Comparison of ENCODE assay signal across 1 cellular context in genomic region chr11:76207642-76208378, GRCh38.
TF ChIP-seq lines count a peak whose summit lies in the region.

No MANE protein-coding gene starts in this region.

TF ChIP-seq in WTC11, 78 proteins besides CTCF, POLR2A, EP300 and RAD21 (continued from another document):
- peak; percentile 58; the same call in 1 of the 2 replicates for TF ChIP-seq GABPB1 (CRISPR knock-in tag; IDR thresholded peaks at IDR 0.05)
- no peak for TF ChIP-seq ZNF423 (CRISPR knock-in tag; IDR thresholded peaks at IDR 0.05)
- TF ChIP-seq, protein P1, sequence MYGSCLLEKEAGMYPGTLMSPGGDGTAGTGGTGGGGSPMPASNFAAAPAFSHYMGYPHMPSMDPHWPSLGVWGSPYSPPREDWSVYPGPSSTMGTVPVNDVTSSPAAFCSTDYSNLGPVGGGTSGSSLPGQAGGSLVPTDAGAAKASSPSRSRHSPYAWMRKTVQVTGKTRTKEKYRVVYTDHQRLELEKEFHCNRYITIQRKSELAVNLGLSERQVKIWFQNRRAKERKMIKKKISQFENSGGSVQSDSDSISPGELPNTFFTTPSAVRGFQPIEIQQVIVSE (CRISPR knock-in tag; IDR thresholded peaks at IDR 0.05; ENCODE audit: borderline replicate concordance) = no peak
- TF ChIP-seq ZNF232 (CRISPR knock-in tag; IDR thresholded peaks at IDR 0.05) = no peak
- TF ChIP-seq, protein P2, sequence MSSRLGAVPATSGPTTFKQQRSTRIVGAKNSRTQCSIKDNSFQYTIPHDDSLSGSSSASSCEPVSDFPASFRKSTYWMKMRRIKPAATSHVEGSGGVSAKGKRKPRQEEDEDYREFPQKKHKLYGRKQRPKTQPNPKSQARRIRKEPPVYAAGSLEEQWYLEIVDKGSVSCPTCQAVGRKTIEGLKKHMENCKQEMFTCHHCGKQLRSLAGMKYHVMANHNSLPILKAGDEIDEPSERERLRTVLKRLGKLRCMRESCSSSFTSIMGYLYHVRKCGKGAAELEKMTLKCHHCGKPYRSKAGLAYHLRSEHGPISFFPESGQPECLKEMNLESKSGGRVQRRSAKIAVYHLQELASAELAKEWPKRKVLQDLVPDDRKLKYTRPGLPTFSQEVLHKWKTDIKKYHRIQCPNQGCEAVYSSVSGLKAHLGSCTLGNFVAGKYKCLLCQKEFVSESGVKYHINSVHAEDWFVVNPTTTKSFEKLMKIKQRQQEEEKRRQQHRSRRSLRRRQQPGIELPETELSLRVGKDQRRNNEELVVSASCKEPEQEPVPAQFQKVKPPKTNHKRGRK (CRISPR knock-in tag; IDR thresholded peaks at IDR 0.05; ENCODE audit: borderline replicate concordance) = no peak
- TF ChIP-seq, protein P3, sequence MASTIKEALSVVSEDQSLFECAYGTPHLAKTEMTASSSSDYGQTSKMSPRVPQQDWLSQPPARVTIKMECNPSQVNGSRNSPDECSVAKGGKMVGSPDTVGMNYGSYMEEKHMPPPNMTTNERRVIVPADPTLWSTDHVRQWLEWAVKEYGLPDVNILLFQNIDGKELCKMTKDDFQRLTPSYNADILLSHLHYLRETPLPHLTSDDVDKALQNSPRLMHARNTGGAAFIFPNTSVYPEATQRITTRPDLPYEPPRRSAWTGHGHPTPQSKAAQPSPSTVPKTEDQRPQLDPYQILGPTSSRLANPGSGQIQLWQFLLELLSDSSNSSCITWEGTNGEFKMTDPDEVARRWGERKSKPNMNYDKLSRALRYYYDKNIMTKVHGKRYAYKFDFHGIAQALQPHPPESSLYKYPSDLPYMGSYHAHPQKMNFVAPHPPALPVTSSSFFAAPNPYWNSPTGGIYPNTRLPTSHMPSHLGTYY (CRISPR knock-in tag; IDR thresholded peaks at IDR 0.05) = no peak
- TF ChIP-seq ZNF121 (CRISPR knock-in tag; IDR thresholded peaks at IDR 0.05) = peak; percentile 64; the same call in 1 of the 2 replicates
- no peak for TF ChIP-seq CREB1 (CRISPR knock-in tag; IDR thresholded peaks at IDR 0.05)
- TF ChIP-seq, protein P4, sequence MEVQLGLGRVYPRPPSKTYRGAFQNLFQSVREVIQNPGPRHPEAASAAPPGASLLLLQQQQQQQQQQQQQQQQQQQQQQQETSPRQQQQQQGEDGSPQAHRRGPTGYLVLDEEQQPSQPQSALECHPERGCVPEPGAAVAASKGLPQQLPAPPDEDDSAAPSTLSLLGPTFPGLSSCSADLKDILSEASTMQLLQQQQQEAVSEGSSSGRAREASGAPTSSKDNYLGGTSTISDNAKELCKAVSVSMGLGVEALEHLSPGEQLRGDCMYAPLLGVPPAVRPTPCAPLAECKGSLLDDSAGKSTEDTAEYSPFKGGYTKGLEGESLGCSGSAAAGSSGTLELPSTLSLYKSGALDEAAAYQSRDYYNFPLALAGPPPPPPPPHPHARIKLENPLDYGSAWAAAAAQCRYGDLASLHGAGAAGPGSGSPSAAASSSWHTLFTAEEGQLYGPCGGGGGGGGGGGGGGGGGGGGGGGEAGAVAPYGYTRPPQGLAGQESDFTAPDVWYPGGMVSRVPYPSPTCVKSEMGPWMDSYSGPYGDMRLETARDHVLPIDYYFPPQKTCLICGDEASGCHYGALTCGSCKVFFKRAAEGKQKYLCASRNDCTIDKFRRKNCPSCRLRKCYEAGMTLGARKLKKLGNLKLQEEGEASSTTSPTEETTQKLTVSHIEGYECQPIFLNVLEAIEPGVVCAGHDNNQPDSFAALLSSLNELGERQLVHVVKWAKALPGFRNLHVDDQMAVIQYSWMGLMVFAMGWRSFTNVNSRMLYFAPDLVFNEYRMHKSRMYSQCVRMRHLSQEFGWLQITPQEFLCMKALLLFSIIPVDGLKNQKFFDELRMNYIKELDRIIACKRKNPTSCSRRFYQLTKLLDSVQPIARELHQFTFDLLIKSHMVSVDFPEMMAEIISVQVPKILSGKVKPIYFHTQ (CRISPR knock-in tag; IDR thresholded peaks at IDR 0.05) = no peak
- no peak for TF ChIP-seq ZNF263 (CRISPR knock-in tag; IDR thresholded peaks at IDR 0.05; ENCODE audit: low read depth)
